7 cellular contexts compared by ENCODE assay signal in the genomic region with DNA sequence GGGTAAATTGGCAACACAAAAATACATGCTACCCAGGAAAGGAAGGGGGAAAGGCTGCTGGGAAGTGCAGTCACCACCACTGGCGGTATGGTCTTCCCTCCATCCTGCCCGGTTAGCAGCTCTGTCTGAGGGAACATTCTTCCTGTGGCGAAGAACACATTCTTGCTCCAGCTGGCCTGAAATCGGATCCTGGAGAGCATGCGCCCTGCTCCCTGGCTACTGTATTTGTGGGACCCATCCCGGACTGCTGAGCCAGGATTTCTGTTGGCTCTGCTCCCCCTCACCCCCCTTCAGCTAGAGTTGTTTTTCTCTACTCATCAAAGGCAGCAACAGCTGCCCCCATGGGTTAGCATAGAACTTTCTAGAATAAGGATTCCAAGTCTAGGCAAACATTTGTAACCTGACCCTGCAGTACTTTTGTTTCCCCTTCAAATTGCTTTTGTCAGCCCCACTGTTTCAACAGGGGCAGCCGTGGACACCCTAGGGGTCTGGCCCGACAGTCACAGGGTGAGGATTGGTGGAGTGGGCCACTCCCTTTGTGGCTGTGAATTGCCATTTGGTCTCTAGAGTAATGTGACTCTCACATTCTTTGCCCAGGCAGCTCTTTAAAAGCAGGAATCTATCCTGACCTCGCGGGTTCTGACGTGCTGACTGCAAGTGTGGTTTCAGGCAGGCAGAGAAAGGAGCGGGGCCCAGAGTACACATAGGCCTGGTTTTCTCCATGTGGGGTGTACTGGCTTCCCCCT.
DNase-seq lines count a peak whose midpoint lies in the region; ATAC-seq and TF ChIP-seq lines count a peak whose summit lies in the region.

No MANE protein-coding gene starts in this region.

- TF ChIP-seq CTCF in fibroblast of mammary gland (conservative IDR thresholded peaks at IDR 0.05; ENCODE audit: control insufficient read depth, insufficient read depth, low read depth, low read length), result no peak
- TF ChIP-seq CTCF in natural killer cell (IDR thresholded peaks at IDR 0.05), result no peak

- TF ChIP-seq RAD21 in Ishikawa (IDR thresholded peaks at IDR 0.05; ENCODE audit: low read depth), result no peak; the same call in 1 of the 2 replicates

- peaks cover 14% of the 10 kb centered on the region for H3K36me3 Mint-ChIP-seq in activated CD4-positive, alpha-beta memory T cell treated with anti-CD3 and anti-CD28 coated beads for 36 hours
- no peaks in the 10 kb centered on the region for H3K36me3 Mint-ChIP-seq in natural killer cell

- ATAC-seq in GM18502 (IDR thresholded peaks at IDR 0.05; ENCODE audit: poor library complexity, unreplicated experiment) (peak; percentile 36), natural killer cell (peak in 2 of 3 donors; percentile 40 to 57), GM18520 (IDR thresholded peaks at IDR 0.05; ENCODE audit: unreplicated experiment) (no peak), GM19397 (IDR thresholded peaks at IDR 0.05; ENCODE audit: unreplicated experiment) (no peak)

- POLR2A ChIA-PET in activated CD4-positive, alpha-beta memory T cell treated with anti-CD3 and anti-CD28 coated beads for 36 hours (lab: Charles Lee), result interaction anchor here (0.8 to 3.3 kb wide), 14 partner anchors 8 to 370 kb away, joined by 3 to 25 read pairs (median 4); no protein-coding TSS in a partner anchor

- no peak for TF ChIP-seq EP300 in Ishikawa (IDR thresholded peaks at IDR 0.05; ENCODE audit: borderline replicate concordance)

- no peaks in the 10 kb centered on the region for H3K27me3 Mint-ChIP-seq in activated CD4-positive, alpha-beta memory T cell treated with anti-CD3 and anti-CD28 coated beads for 36 hours
- H3K27me3 Mint-ChIP-seq in natural killer cell (ENCODE audit: low read depth in 2 of 2), result peaks cover 12 to 14% of the 10 kb centered on the region in 2 donors

- H3K9me3 Mint-ChIP-seq in activated CD4-positive, alpha-beta memory T cell treated with anti-CD3 and anti-CD28 coated beads for 36 hours, result no peaks in the 10 kb centered on the region
- no peaks in the 10 kb centered on the region for H3K9me3 Mint-ChIP-seq in natural killer cell

- peak overlapping the region; percentile 30 for H3K4me3 Mint-ChIP-seq in activated CD4-positive, alpha-beta memory T cell treated with anti-CD3 and anti-CD28 coated beads for 36 hours
- H3K4me3 Mint-ChIP-seq in natural killer cell, result no peak overlapping the region

- H3K4me1 Mint-ChIP-seq in activated CD4-positive, alpha-beta memory T cell treated with anti-CD3 and anti-CD28 coated beads for 36 hours (ENCODE audit: low read depth), result peaks cover 67% of the 10 kb centered on the region
- H3K4me1 Mint-ChIP-seq in natural killer cell, result peaks cover 18 to 27% of the 10 kb centered on the region in 2 donors

- DNase-seq in activated CD4-positive, alpha-beta memory T cell treated with anti-CD3 and anti-CD28 coated beads for 36 hours, result peak; percentile 70
- DNase-seq in fibroblast of mammary gland (ENCODE audit: low read depth) (peak; percentile 97), natural killer cell (peak; percentile 16)

- H3K4me3 ChIP-seq in fibroblast of mammary gland (ENCODE audit: control insufficient read depth, low read depth, low read length), result peak overlapping the region; percentile 1

- intact Hi-C loops in activated CD4-positive, alpha-beta memory T cell treated with anti-CD3 and anti-CD28 coated beads for 36 hours (cut with micrococcal nuclease), result loop anchor here (1.0 to 10.0 kb wide), 6 partner anchors 8 to 566 kb away; a partner anchor contains a TSS
- intact Hi-C loops in natural killer cell (cut with micrococcal nuclease), result no loop called here

- H3K27ac Mint-ChIP-seq in activated CD4-positive, alpha-beta memory T cell treated with anti-CD3 and anti-CD28 coated beads for 36 hours, result peak overlapping the region; percentile 83
- peak overlapping the region in 1 of 2 donors; percentile 0 for H3K27ac Mint-ChIP-seq in natural killer cell

- CTCF ChIA-PET in activated CD4-positive, alpha-beta memory T cell treated with anti-CD3 and anti-CD28 coated beads for 36 hours (lab: Charles Lee), result interaction anchor here (1.3 kb wide), 1 partner anchor 41 kb away, joined by 4 read pairs; no protein-coding TSS in a partner anchor

TF ChIP-seq in Ishikawa, 13 proteins besides CTCF, POLR2A, EP300 and RAD21:
- TF ChIP-seq, protein P1, sequence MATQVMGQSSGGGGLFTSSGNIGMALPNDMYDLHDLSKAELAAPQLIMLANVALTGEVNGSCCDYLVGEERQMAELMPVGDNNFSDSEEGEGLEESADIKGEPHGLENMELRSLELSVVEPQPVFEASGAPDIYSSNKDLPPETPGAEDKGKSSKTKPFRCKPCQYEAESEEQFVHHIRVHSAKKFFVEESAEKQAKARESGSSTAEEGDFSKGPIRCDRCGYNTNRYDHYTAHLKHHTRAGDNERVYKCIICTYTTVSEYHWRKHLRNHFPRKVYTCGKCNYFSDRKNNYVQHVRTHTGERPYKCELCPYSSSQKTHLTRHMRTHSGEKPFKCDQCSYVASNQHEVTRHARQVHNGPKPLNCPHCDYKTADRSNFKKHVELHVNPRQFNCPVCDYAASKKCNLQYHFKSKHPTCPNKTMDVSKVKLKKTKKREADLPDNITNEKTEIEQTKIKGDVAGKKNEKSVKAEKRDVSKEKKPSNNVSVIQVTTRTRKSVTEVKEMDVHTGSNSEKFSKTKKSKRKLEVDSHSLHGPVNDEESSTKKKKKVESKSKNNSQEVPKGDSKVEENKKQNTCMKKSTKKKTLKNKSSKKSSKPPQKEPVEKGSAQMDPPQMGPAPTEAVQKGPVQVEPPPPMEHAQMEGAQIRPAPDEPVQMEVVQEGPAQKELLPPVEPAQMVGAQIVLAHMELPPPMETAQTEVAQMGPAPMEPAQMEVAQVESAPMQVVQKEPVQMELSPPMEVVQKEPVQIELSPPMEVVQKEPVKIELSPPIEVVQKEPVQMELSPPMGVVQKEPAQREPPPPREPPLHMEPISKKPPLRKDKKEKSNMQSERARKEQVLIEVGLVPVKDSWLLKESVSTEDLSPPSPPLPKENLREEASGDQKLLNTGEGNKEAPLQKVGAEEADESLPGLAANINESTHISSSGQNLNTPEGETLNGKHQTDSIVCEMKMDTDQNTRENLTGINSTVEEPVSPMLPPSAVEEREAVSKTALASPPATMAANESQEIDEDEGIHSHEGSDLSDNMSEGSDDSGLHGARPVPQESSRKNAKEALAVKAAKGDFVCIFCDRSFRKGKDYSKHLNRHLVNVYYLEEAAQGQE (IDR thresholded peaks at IDR 0.05; ENCODE audit: low read depth), result no peak
- no peak; the same call in 1 of the 2 replicates for TF ChIP-seq TAF1 (IDR thresholded peaks at IDR 0.05; ENCODE audit: low read depth)
- TF ChIP-seq, protein P2, sequence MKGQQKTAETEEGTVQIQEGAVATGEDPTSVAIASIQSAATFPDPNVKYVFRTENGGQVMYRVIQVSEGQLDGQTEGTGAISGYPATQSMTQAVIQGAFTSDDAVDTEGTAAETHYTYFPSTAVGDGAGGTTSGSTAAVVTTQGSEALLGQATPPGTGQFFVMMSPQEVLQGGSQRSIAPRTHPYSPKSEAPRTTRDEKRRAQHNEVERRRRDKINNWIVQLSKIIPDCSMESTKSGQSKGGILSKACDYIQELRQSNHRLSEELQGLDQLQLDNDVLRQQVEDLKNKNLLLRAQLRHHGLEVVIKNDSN (IDR thresholded peaks at IDR 0.05), result no peak
- TF ChIP-seq CEBPB (IDR thresholded peaks at IDR 0.05), result no peak
- TF ChIP-seq, protein P3, sequence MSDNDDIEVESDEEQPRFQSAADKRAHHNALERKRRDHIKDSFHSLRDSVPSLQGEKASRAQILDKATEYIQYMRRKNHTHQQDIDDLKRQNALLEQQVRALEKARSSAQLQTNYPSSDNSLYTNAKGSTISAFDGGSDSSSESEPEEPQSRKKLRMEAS (IDR thresholded peaks at IDR 0.05), result peak; percentile 82
- peak; percentile 30 for TF ChIP-seq TCF12 (IDR thresholded peaks at IDR 0.05; ENCODE audit: low read depth)
- no peak for TF ChIP-seq CREB1 (IDR thresholded peaks at IDR 0.05; ENCODE audit: low read depth)
- TF ChIP-seq EGR1 (IDR thresholded peaks at IDR 0.05), result no peak
- peak; percentile 77 for TF ChIP-seq TEAD4 (IDR thresholded peaks at IDR 0.05)
- no peak for TF ChIP-seq ZBTB7A (IDR thresholded peaks at IDR 0.05; ENCODE audit: low read depth)
- no peak for TF ChIP-seq YY1 (IDR thresholded peaks at IDR 0.05; ENCODE audit: low read depth)
- TF ChIP-seq FOXM1 (IDR thresholded peaks at IDR 0.05; ENCODE audit: borderline replicate concordance, low read depth), result no peak
- TF ChIP-seq NFIC (IDR thresholded peaks at IDR 0.05), result no peak

Comparison
In these comparisons a context has a peak if more than half of its experiments do, and no peak if none do; other contexts are left out.
1. ATAC-seq: peak in GM18502 (single experiment) and natural killer cell (2 of 3); none in GM18520 (single experiment) and GM19397 (single experiment).
2. DNase-seq: peak in every context shown above with its lines; median percentile 97 in fibroblast of mammary gland; 70 in activated CD4-positive, alpha-beta memory T cell treated with anti-CD3 and anti-CD28 coated beads for 36 hours; 16 in natural killer cell.